ENCODE assay signal across 8 cellular contexts in the genomic region with DNA sequence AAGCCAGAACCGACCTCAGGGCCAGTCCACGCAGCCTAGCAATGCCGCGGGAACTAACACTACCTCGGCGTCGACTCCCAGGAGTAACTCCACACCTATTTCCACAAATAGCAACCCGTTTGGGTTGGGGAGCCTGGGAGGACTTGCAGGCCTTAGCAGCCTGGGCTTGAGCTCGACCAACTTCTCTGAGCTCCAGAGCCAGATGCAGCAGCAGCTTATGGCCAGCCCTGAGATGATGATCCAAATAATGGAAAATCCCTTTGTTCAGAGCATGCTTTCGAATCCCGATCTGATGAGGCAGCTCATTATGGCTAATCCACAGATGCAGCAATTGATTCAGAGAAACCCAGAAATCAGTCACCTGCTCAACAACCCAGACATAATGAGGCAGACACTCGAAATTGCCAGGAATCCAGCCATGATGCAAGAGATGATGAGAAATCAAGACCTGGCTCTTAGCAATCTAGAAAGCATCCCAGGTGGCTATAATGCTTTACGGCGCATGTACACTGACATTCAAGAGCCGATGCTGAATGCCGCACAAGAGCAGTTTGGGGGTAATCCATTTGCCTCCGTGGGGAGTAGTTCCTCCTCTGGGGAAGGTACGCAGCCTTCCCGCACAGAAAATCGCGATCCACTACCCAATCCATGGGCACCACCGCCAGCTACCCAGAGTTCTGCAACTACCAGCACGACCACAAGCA. TPM values are rescaled to one million over a fixed set of nuclear protein-coding genes. Genes with fewer than 3 reads are reported as not detected.
A peak's percentile ranks its signal among the peaks of the same experiment; 100 is the strongest.
DNase-seq lines count a peak whose midpoint lies in the region; ATAC-seq and TF ChIP-seq lines count a peak whose summit lies in the region.

No MANE protein-coding gene starts in this region.

- no peaks in the 10 kb centered on the region for H3K27me3 ChIP-seq in adrenal gland
- H3K27me3 ChIP-seq in hepatocyte, result no peaks in the 10 kb centered on the region

- peak overlapping the region; percentile 86 for H3K4me2 ChIP-seq in hepatocyte

- peaks cover 54% of the 10 kb centered on the region for H3K79me2 ChIP-seq in hepatocyte

- peak overlapping the region; percentile 68 for H2AFZ ChIP-seq in hepatocyte

- no peak for ATAC-seq in HG03521 (IDR thresholded peaks at IDR 0.05; ENCODE audit: unreplicated experiment)
- no peak for ATAC-seq in HG03280 (IDR thresholded peaks at IDR 0.05; ENCODE audit: unreplicated experiment)

- H3K9me3 ChIP-seq in adrenal gland (replicated peaks in 1 of 3) (no peaks in the 10 kb centered on the region), hepatocyte (ENCODE audit: low read depth) (no peaks in the 10 kb centered on the region)

- TF ChIP-seq CTCF in HFF-Myc (IDR thresholded peaks at IDR 0.05; ENCODE audit: low read depth, low read length, missing control alignments), result no peak
- no peak for TF ChIP-seq CTCF in adrenal gland (IDR thresholded peaks at IDR 0.05)
- no peak for TF ChIP-seq CTCF in hepatocyte (IDR thresholded peaks at IDR 0.05; ENCODE audit: poor library complexity)

- no peak for TF ChIP-seq POLR2A in adrenal gland (IDR thresholded peaks at IDR 0.05)

- intact Hi-C loops in adrenal gland (cut with DNase I), result no loop called here

- H3K36me3 ChIP-seq in adrenal gland (replicated peaks in 1 of 2) (no peaks in the 10 kb centered on the region), hepatocyte (replicated peaks; ENCODE audit: insufficient read depth, low read depth) (no peaks in the 10 kb centered on the region)

- peaks cover 8 to 12% of the 10 kb centered on the region in 2 donors for H3K4me1 ChIP-seq in adrenal gland (replicated peaks in 1 of 2)
- H3K4me1 ChIP-seq in hepatocyte (ENCODE audit: insufficient read depth), result no peaks in the 10 kb centered on the region

- DNase-seq in HFF-Myc (ENCODE audit: extremely low read depth, low read depth) (no peak), NCI-H82 treated with DMSO at 0.1 percent for 48 hours (lab: John Stamatoyannopoulos, UW; ENCODE audit: unreplicated experiment) (peak; percentile 10), adrenal gland (peak in 5 of 7 donors; percentile 20 to 54 (median 23)), hepatocyte (ENCODE audit: low spot score) (peak; percentile 13), putamen (ENCODE audit: low spot score) (peak; percentile 28)

- 1 to 30% (median 15%) methylated on average over 8 to 23 of the region's 23 CpGs for WGBS in adrenal gland, 4 donors
- WGBS in hepatocyte (ENCODE audit: low lambda C conversion rate, missing lambda C conversion rate), result 44% methylated on average over 23 of the region's 23 CpGs

- H3K27ac ChIP-seq in adrenal gland (peak overlapping the region; percentile 69 to 99 (median 96)), hepatocyte (peak overlapping the region; percentile 97)

- peaks cover 36% of the 10 kb centered on the region for H4K20me1 ChIP-seq in hepatocyte (ENCODE audit: insufficient read depth, poor library complexity, severe bottlenecking)

- no peaks in the 10 kb centered on the region for H3K9me2 ChIP-seq in hepatocyte (replicated peaks; ENCODE audit: insufficient read depth)

- H3K4me3 ChIP-seq in GM08714 (ENCODE audit: low read length), result peak overlapping the region; percentile 57
- H3K4me3 ChIP-seq in HFF-Myc (replicated peaks; ENCODE audit: low read depth, low read length), result peak overlapping the region; percentile 73
- peak overlapping the region; percentile 35 to 68 (median 54) for H3K4me3 ChIP-seq in adrenal gland
- peak overlapping the region; percentile 64 for H3K4me3 ChIP-seq in hepatocyte

RNA-seq across cellular contexts. Expression of a gene that starts 0.9 kb away (rescaled TPM):
- total RNA-seq in adrenal gland, result 10 to 100 TPM; 20.6 to 44.0 (median 35.7) TPM
- polyA plus RNA-seq in adrenal gland, result 10 to 100 TPM in 1 of 3 donors, 1 to 10 TPM in 2; 6.8 to 43.3 (median 8.2) TPM
- total RNA-seq in hepatocyte, result 21.2 and 23.8 TPM in 2 replicates
- 35.4 and 39.5 TPM in 2 replicates for polyA plus RNA-seq in hepatocyte
